ENCODE assay signal across 9 cellular contexts in genomic region chr13:43880451-43880850, GRCh38. TPM values are rescaled to one million over a fixed set of nuclear protein-coding genes. Genes with fewer than 3 reads are reported as not detected.
A peak's percentile ranks its signal among the peaks of the same experiment; 100 is the strongest.
DNase-seq lines count a peak whose midpoint lies in the region; ATAC-seq and TF ChIP-seq lines count a peak whose summit lies in the region.
"Had no signal": no experiment of that assay in that cellular context is flagged by ENCODE, and none has a peak within 500 bp of the region (broad histone marks: within the 10 kb centered on the region; RNA-seq: fewer than 3 reads in every experiment).

No MANE protein-coding gene starts in this region.

- no peaks in the 10 kb centered on the region for H3K9me3 ChIP-seq in AG04450 (ENCODE audit: control insufficient read depth, insufficient read depth, low read length)
- no peaks in the 10 kb centered on the region for H3K9me3 ChIP-seq in HUES64 (ENCODE audit: insufficient read depth, low read depth, low read length)
- H3K9me3 ChIP-seq in mucosa of stomach (ENCODE audit: control insufficient read depth, low read length) = no peaks in the 10 kb centered on the region

- H3K4me1 ChIP-seq in HUES64 (ENCODE audit: insufficient read depth, low read length) (peaks cover 23% of the 10 kb centered on the region), mucosa of stomach (ENCODE audit: control insufficient read depth, insufficient read depth, low read length) (peaks cover 6% of the 10 kb centered on the region)

- no peak overlapping the region for H3K27ac ChIP-seq in AG04450 (ENCODE audit: low read depth, low read length)
- H3K27ac ChIP-seq in HUES64 (ENCODE audit: low read depth, low read length) = no peak overlapping the region
- H3K27ac ChIP-seq in caudate nucleus (ENCODE audit: low read depth, low read length) = peak overlapping the region; percentile 12

- CTCF ChIA-PET in AG04450 (lab: Charles Lee) = no interaction called here

- no peak for DNase-seq in AG04450 (ENCODE audit: low read depth, low spot score)
- peak in 1 of 61 donors; percentile 14 for DNase-seq in caudate nucleus (lab: John Stamatoyannopoulos, UW)
- DNase-seq in NCI-H1092 (lab: John Stamatoyannopoulos, UW) = no peak
- DNase-seq in stimulated activated CD8-positive, alpha-beta memory T cell treated with anti-CD3 and anti-CD28 coated beads, Interleukin-4, amount 100 ng/mL, for 48 hours = no peak

- 62% methylated on average over 9 of the region's 9 CpGs for WGBS in HUES64

- H3K27me3 ChIP-seq in AG04450 (ENCODE audit: control insufficient read depth, insufficient read depth, low read length) (no peaks in the 10 kb centered on the region), HUES64 (ENCODE audit: insufficient read depth, low read length) (peaks cover 15% of the 10 kb centered on the region), mucosa of stomach (ENCODE audit: control insufficient read depth, insufficient read depth, low read length) (no peaks in the 10 kb centered on the region)

- H3K4me3 ChIP-seq in AG04450 (ENCODE audit: low read depth, low read length) (peak overlapping the region; percentile 72), HUES64 (ENCODE audit: low read length) (peak overlapping the region; percentile 83), mucosa of stomach (ENCODE audit: low read length) (peak overlapping the region; percentile 22)
- H3K4me3 ChIP-seq: K562 had no signal

- ATAC-seq in GM21825 (IDR thresholded peaks at IDR 0.05; ENCODE audit: unreplicated experiment) = no peak
- no peak for ATAC-seq in HG03159 (IDR thresholded peaks at IDR 0.05; ENCODE audit: unreplicated experiment)
- ATAC-seq: K562 had no signal

- no peak for TF ChIP-seq CTCF in AG04450 (IDR thresholded peaks at IDR 0.05; ENCODE audit: low read depth, low read length)

- POLR2A ChIA-PET in AG04450 (lab: Yijun Ruan, JAX) = no interaction called here

- H3K36me3 ChIP-seq in HUES64 (ENCODE audit: insufficient read depth, low read length) (no peaks in the 10 kb centered on the region), mucosa of stomach (ENCODE audit: control insufficient read depth, insufficient read depth, low read length) (no peaks in the 10 kb centered on the region)

- no peak overlapping the region for H3K9ac ChIP-seq in HUES64 (ENCODE audit: low read depth, low read length)
- H3K9ac ChIP-seq in mucosa of stomach (ENCODE audit: low read length) = peak overlapping the region; percentile 93

RNA-seq across cellular contexts. Expression of gene LACC1, which starts 0.7 kb away (rescaled TPM):
- polyA plus RNA-seq in AG04450 (2011; rRNA removed) = 9.0 and 11.7 TPM in 2 replicates
- 1.2 and 3.2 TPM in 2 replicates for polyA minus RNA-seq in AG04450 (2011; rRNA and poly(A)+ RNA removed)
- polyA plus RNA-seq in HUES64 (2013, experiment 1 of 2) = 2.4 TPM
- 2.2 TPM for polyA plus RNA-seq in HUES64 (2013, experiment 2 of 2)
- polyA plus RNA-seq: K562 had no signal

RNA-seq across cellular contexts. Expression of gene CCDC122, which starts 0.9 kb away (rescaled TPM):
- polyA plus RNA-seq in AG04450 (2011; rRNA removed) = 1.6 and 1.7 TPM in 2 replicates
- 0.74 and 1.1 TPM in 2 replicates for polyA minus RNA-seq in AG04450 (2011; rRNA and poly(A)+ RNA removed)
- 5.2 TPM for polyA plus RNA-seq in HUES64 (2013, experiment 1 of 2)
- polyA plus RNA-seq in HUES64 (2013, experiment 2 of 2) = 6.7 TPM
- polyA plus RNA-seq: K562 had no signal

Comparison
In these comparisons a context has a peak if more than half of its experiments do, and no peak if none do; other contexts are left out.
1. H3K4me3 ChIP-seq: peak in every context shown above with its lines; median percentile 83 in HUES64; 72 in AG04450; 22 in mucosa of stomach.